Comparison of ENCODE assay signal across 23 cellular contexts in genomic region chr12:67263416-67263960, GRCh38.
"Had no signal": no experiment of that assay in that cellular context is flagged by ENCODE, and none has a peak within 500 bp of the region (broad histone marks: within the 10 kb centered on the region; RNA-seq: fewer than 3 reads in every experiment).

No MANE protein-coding gene starts in this region.

- H3K27ac ChIP-seq: coronary artery, gastrocnemius medialis, heart right ventricle, left ventricle myocardium inferior, lower lobe of right lung, neutrophil, psoas muscle, spleen, tibial artery, upper lobe of left lung, uterus had no signal

- H3K27me3 Mint-ChIP-seq: memory B cell; naive thymus-derived CD4-positive, alpha-beta T cell; stimulated activated memory B cell treated with anti-CD40 and anti-IgM and Interleukin-4, amounts not matched to agents 10 μg/mL and 1 μg/mL and 100 μg/mL, for 72 hours; stimulated activated naive CD8-positive, alpha-beta T cell treated with anti-CD3 and anti-CD28 coated beads, Interleukin-15, Interleukin-2, amounts not matched to agents 100 ng/mL and 50 ng/mL, for 24 hours had no signal

- H3K36me3 Mint-ChIP-seq: immature natural killer cell; memory B cell; stimulated activated memory B cell treated with anti-CD40 and anti-IgM and Interleukin-4, amounts not matched to agents 10 μg/mL and 1 μg/mL and 100 μg/mL, for 72 hours had no signal

- H3K4me3 ChIP-seq: coronary artery, gastrocnemius medialis, heart right ventricle, left ventricle myocardium inferior, lower lobe of right lung, psoas muscle, spleen, tibial artery, upper lobe of left lung, uterus had no signal

- ATAC-seq: gastrocnemius medialis; heart right ventricle; lower lobe of right lung; naive thymus-derived CD4-positive, alpha-beta T cell; sciatic nerve; stimulated activated memory B cell treated with anti-CD40 and anti-IgM and Interleukin-4, amounts not matched to agents 10 μg/mL and 1 μg/mL and 100 μg/mL, for 72 hours had no signal

- H3K27ac Mint-ChIP-seq: endodermal cell; immature natural killer cell; memory B cell; naive thymus-derived CD4-positive, alpha-beta T cell; stimulated activated memory B cell treated with anti-CD40 and anti-IgM and Interleukin-4, amounts not matched to agents 10 μg/mL and 1 μg/mL and 100 μg/mL, for 72 hours; stimulated activated naive CD8-positive, alpha-beta T cell treated with anti-CD3 and anti-CD28 coated beads, Interleukin-15, Interleukin-2, amounts not matched to agents 100 ng/mL and 50 ng/mL, for 24 hours had no signal

- H3K9me3 Mint-ChIP-seq: endodermal cell; immature natural killer cell; memory B cell; stimulated activated memory B cell treated with anti-CD40 and anti-IgM and Interleukin-4, amounts not matched to agents 10 μg/mL and 1 μg/mL and 100 μg/mL, for 72 hours had no signal

- H3K4me3 Mint-ChIP-seq: endodermal cell; immature natural killer cell; memory B cell; naive thymus-derived CD4-positive, alpha-beta T cell; stimulated activated memory B cell treated with anti-CD40 and anti-IgM and Interleukin-4, amounts not matched to agents 10 μg/mL and 1 μg/mL and 100 μg/mL, for 72 hours; stimulated activated naive CD8-positive, alpha-beta T cell treated with anti-CD3 and anti-CD28 coated beads, Interleukin-15, Interleukin-2, amounts not matched to agents 100 ng/mL and 50 ng/mL, for 24 hours had no signal

- DNase-seq: effector CD4-positive, alpha-beta T cell; endodermal cell; erythroblast; gastrocnemius medialis; heart right ventricle; immature natural killer cell; left ventricle myocardium inferior; lower lobe of right lung; naive thymus-derived CD4-positive, alpha-beta T cell; psoas muscle; spleen; stimulated activated CD4-positive, alpha-beta T cell treated with anti-CD3 and anti-CD28 coated beads, Interleukin-15, amount 100 ng/mL, for 24 hours; stimulated activated CD4-positive, alpha-beta T cell treated with anti-CD3 and anti-CD28 coated beads, Interleukin-1b, Interleukin-23, amount 100 ng/mL, for 48 hours; stimulated activated CD4-positive, alpha-beta T cell treated with anti-CD3 and anti-CD28 coated beads, Interleukin-4, amount 100 ng/mL, for 24 hours; tibial artery; upper lobe of left lung; uterus had no signal

- H3K9me3 ChIP-seq: gastrocnemius medialis, heart right ventricle, left ventricle myocardium inferior, lower lobe of right lung, neutrophil, psoas muscle, spleen, tibial artery, upper lobe of left lung, uterus had no signal

- H3K27me3 ChIP-seq: gastrocnemius medialis, heart right ventricle, neutrophil, spleen, tibial artery, upper lobe of left lung, uterus had no signal

- H3K36me3 ChIP-seq: gastrocnemius medialis, heart right ventricle, left ventricle myocardium inferior, lower lobe of right lung, neutrophil, spleen, tibial artery, upper lobe of left lung, uterus had no signal

- H3K4me1 ChIP-seq: lower lobe of right lung, psoas muscle had no signal
